ENCODE assay signal across 19 cellular contexts in the genomic region with DNA sequence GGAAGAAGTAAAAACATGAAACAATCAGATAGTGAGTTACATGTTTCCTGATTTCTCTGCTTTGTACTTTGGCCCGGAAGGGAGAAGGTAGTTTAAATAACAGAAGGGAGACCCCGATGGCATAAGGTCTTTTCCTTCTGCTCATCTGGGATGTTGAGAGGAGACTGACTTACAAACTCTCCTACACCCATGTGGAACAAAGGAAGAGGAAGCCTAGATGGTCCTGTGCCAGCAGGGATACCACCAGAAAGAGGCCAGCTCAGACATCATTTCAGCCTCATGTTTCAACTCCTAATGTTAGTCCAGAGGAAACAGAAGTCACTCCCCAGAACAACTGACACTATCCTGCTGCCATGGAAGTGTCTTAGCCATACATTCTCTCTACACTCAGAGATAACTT.
DNase-seq lines count a peak whose midpoint lies in the region; ATAC-seq, FAIRE-seq and TF ChIP-seq lines count a peak whose summit lies in the region.
"Had no signal": no experiment of that assay in that cellular context is flagged by ENCODE, and none has a peak within 500 bp of the region (broad histone marks: within the 10 kb centered on the region; RNA-seq: fewer than 3 reads in every experiment).

No MANE protein-coding gene starts in this region.

- peaks cover 8% of the 10 kb centered on the region for H3K4me1 Mint-ChIP-seq in WTC11
- H3K4me1 Mint-ChIP-seq in activated naive CD4-positive, alpha-beta T cell treated with anti-CD3 and anti-CD28 coated beads, Interleukin-2, amount 10 ng/mL, durations not matched to agents 7 days and 5 days = no peaks in the 10 kb centered on the region
- H3K4me1 Mint-ChIP-seq: CD14-positive monocyte had no signal

- H2AFZ ChIP-seq in HepG2 (ENCODE audit: low read length) = peak overlapping the region; percentile 29
- peak overlapping the region; percentile 42 for H2AFZ ChIP-seq in hepatocyte

- peak overlapping the region; percentile 9; the same call in 1 of the 2 replicates for H3K27ac Mint-ChIP-seq in WTC11
- H3K27ac Mint-ChIP-seq in activated naive CD4-positive, alpha-beta T cell treated with anti-CD3 and anti-CD28 coated beads, Interleukin-2, amount 10 ng/mL, durations not matched to agents 7 days and 5 days = no peak overlapping the region
- H3K27ac Mint-ChIP-seq: CD14-positive monocyte had no signal

- CTCF ChIA-PET in HepG2 (lab: Yijun Ruan, JAX; ENCODE audit: low intra/inter-chr PET ratio, low total read pairs) = no interaction called here
- CTCF ChIA-PET in WTC11 (lab: Charles Lee) = no interaction called here
- CTCF ChIA-PET in activated naive CD4-positive, alpha-beta T cell treated with anti-CD3 and anti-CD28 coated beads, Interleukin-2, amount 10 ng/mL, durations not matched to agents 7 days and 5 days (lab: Charles Lee) = no interaction called here

- H3K4me3 ChIP-seq in HepG2 (replicated peaks in 1 of 3; ENCODE audit: insufficient read depth in 1 of 3, low read depth in 2 of 3, low read length in 3 of 3) = no peak overlapping the region
- no peak overlapping the region for H3K4me3 ChIP-seq in right lobe of liver
- no peak overlapping the region for H3K4me3 ChIP-seq in hepatocyte

- FAIRE-seq in HepG2 (lab: Jason Lieb, UNC) = no peak
- FAIRE-seq: GM12891, GM18507 had no signal

- H3K4me3 Mint-ChIP-seq in WTC11 = no peak overlapping the region
- no peak overlapping the region for H3K4me3 Mint-ChIP-seq in activated naive CD4-positive, alpha-beta T cell treated with anti-CD3 and anti-CD28 coated beads, Interleukin-2, amount 10 ng/mL, durations not matched to agents 7 days and 5 days
- H3K4me3 Mint-ChIP-seq: CD14-positive monocyte had no signal

- no peaks in the 10 kb centered on the region for H3K79me2 ChIP-seq in HepG2 (ENCODE audit: insufficient read depth, low read length)
- no peaks in the 10 kb centered on the region for H3K79me2 ChIP-seq in hepatocyte

- H3K9me2 ChIP-seq in hepatocyte (replicated peaks; ENCODE audit: insufficient read depth) = no peaks in the 10 kb centered on the region

- no peak for TF ChIP-seq RAD21 in HepG2 (CRISPR knock-in tag; IDR thresholded peaks at IDR 0.05)

- H3K9ac ChIP-seq in HepG2 (ENCODE audit: insufficient read depth, low read depth, low read length) = no peak overlapping the region

- H4K20me1 ChIP-seq in HepG2 (ENCODE audit: insufficient read depth, low read length) (no peaks in the 10 kb centered on the region), hepatocyte (ENCODE audit: insufficient read depth, poor library complexity, severe bottlenecking) (no peaks in the 10 kb centered on the region)

- no peaks in the 10 kb centered on the region for H3K36me3 ChIP-seq in HepG2 (replicated peaks in 1 of 2; ENCODE audit: control insufficient read depth in 1 of 2, insufficient read depth in 2 of 2, low read length in 2 of 2)
- no peaks in the 10 kb centered on the region for H3K36me3 ChIP-seq in right lobe of liver
- no peaks in the 10 kb centered on the region for H3K36me3 ChIP-seq in hepatocyte (replicated peaks; ENCODE audit: insufficient read depth, low read depth)

- peaks cover 16% of the 10 kb centered on the region for H3K4me1 ChIP-seq in HepG2 (ENCODE audit: insufficient read depth, low read length)
- no peaks in the 10 kb centered on the region for H3K4me1 ChIP-seq in right lobe of liver
- no peaks in the 10 kb centered on the region for H3K4me1 ChIP-seq in hepatocyte (ENCODE audit: insufficient read depth)

- H3K27ac ChIP-seq in HepG2 (ENCODE audit: extremely low read length, insufficient read depth, low read length) (no peak overlapping the region), right lobe of liver (no peak overlapping the region), hepatocyte (peak overlapping the region; percentile 13)
- H3K27ac ChIP-seq: RWPE1 had no signal

- intact Hi-C loops in HepG2 (cut with micrococcal nuclease; ENCODE audit: unreplicated experiment) (no loop called here), right lobe of liver (cut with DNase I) (no loop called here)

- H3K9me3 ChIP-seq in HepG2 (ENCODE audit: low read length) (no peaks in the 10 kb centered on the region), right lobe of liver (no peaks in the 10 kb centered on the region), hepatocyte (ENCODE audit: low read depth) (no peaks in the 10 kb centered on the region)

- TF ChIP-seq POLR2A in HepG2 (IDR thresholded peaks at IDR 0.05; ENCODE audit: insufficient read depth in 1 of 2, low read depth in 2 of 2, low read length in 2 of 2) (no peak), right lobe of liver (IDR thresholded peaks at IDR 0.05) (no peak)

- no peak for TF ChIP-seq CTCF in HepG2 (CRISPR knock-in tag; IDR thresholded peaks at IDR 0.05)
- TF ChIP-seq CTCF in right lobe of liver (IDR thresholded peaks at IDR 0.05) = no peak
- TF ChIP-seq CTCF in WTC11 (IDR thresholded peaks at IDR 0.05) = no peak
- TF ChIP-seq CTCF in hepatocyte (IDR thresholded peaks at IDR 0.05; ENCODE audit: poor library complexity) = no peak
- TF ChIP-seq CTCF in GM20000 (IDR thresholded peaks at IDR 0.05; ENCODE audit: extremely low read depth, missing control alignments) = no peak
- no peak for TF ChIP-seq CTCF in omental fat pad (IDR thresholded peaks at IDR 0.05)

- no peaks in the 10 kb centered on the region for H3K36me3 Mint-ChIP-seq in WTC11
- no peaks in the 10 kb centered on the region for H3K36me3 Mint-ChIP-seq in activated naive CD4-positive, alpha-beta T cell treated with anti-CD3 and anti-CD28 coated beads, Interleukin-2, amount 10 ng/mL, durations not matched to agents 7 days and 5 days
- H3K36me3 Mint-ChIP-seq: CD14-positive monocyte had no signal

- peaks cover 15% of the 10 kb centered on the region for H3K9me3 Mint-ChIP-seq in WTC11
- H3K9me3 Mint-ChIP-seq in activated naive CD4-positive, alpha-beta T cell treated with anti-CD3 and anti-CD28 coated beads, Interleukin-2, amount 10 ng/mL, durations not matched to agents 7 days and 5 days = no peaks in the 10 kb centered on the region

- POLR2A ChIA-PET in HepG2 (lab: Yijun Ruan, JAX) = no interaction called here
- POLR2A ChIA-PET in WTC11 (lab: Charles Lee) = no interaction called here

- TF ChIP-seq EP300 in HepG2 (IDR thresholded peaks at IDR 0.05; ENCODE audit: low read depth in 2 of 2, low read length in 2 of 2) (no peak), HepG2 (CRISPR knock-in tag; IDR thresholded peaks at IDR 0.05; ENCODE audit: borderline replicate concordance) (no peak)

- H3K4me2 ChIP-seq in HepG2 (ENCODE audit: low read depth, low read length) = 0 out of 2 replicates have a peak overlapping the region, but pooled peaks have one; percentile 29
- H3K4me2 ChIP-seq in hepatocyte = no peak overlapping the region

- DNase-seq in HepG2 (ENCODE audit: low spot score) (peak; percentile 13), right lobe of liver (no peak), WTC11 (ENCODE audit: low spot score) (no peak), hepatocyte (ENCODE audit: low spot score) (no peak), GM20000 (ENCODE audit: low spot score) (no peak), omental fat pad (ENCODE audit: low spot score) (no peak)
- no peak for DNase-seq in activated naive CD4-positive, alpha-beta T cell treated with anti-CD3 and anti-CD28 coated beads, Interleukin-2, amount 10 ng/mL, durations not matched to agents 7 days and 5 days
- DNase-seq: DMS 273 treated with DMSO at 0.1 percent for 48 hours, GF-D8, GOT3, KBM-7, NCI-H1092 treated with DMSO at 0.1 percent for 48 hours, NCI-H1694, NCI-H345, NCI-H774 had no signal

- 22% methylated on average over 2 of the region's 2 CpGs for WGBS in HepG2 (ENCODE audit: low lambda C conversion rate)
- WGBS in right lobe of liver (ENCODE audit: insufficient coverage, low coverage, low lambda C conversion rate, missing lambda C conversion rate) = 28% methylated on average over 2 of the region's 2 CpGs
- 74% methylated on average over 2 of the region's 2 CpGs for WGBS in hepatocyte (ENCODE audit: low lambda C conversion rate, missing lambda C conversion rate)

- in situ Hi-C loops in HepG2 (cut with HindIII; ENCODE audit: extremely low pct_ligation_motif_present, low pct_unique_long_range_greater_than_20kb) = no loop called here

- ATAC-seq in HepG2 = peak; percentile 68
- ATAC-seq in right lobe of liver = no peak
- ATAC-seq in WTC11 = no peak; the same call in 1 of the 2 replicates
- no peak for ATAC-seq in omental fat pad (ENCODE audit: low FRiP score)

- BruUV-seq in HepG2 (replicated peaks; lab: Mats Ljungman, UMichigan) = no TSS peak

- H3K27me3 Mint-ChIP-seq in WTC11 (ENCODE audit: low read depth) = no peaks in the 10 kb centered on the region
- H3K27me3 Mint-ChIP-seq in activated naive CD4-positive, alpha-beta T cell treated with anti-CD3 and anti-CD28 coated beads, Interleukin-2, amount 10 ng/mL, durations not matched to agents 7 days and 5 days = no peaks in the 10 kb centered on the region

- H3K27me3 ChIP-seq in HepG2 (ENCODE audit: control insufficient read depth in 1 of 2, insufficient read depth in 2 of 2, low read length in 2 of 2) (no peaks in the 10 kb centered on the region), right lobe of liver (no peaks in the 10 kb centered on the region), hepatocyte (no peaks in the 10 kb centered on the region)

TF ChIP-seq in HepG2, 621 proteins besides CTCF, POLR2A, EP300 and RAD21 (continues in another document):
- TF ChIP-seq HNF4A (CRISPR knock-in tag; IDR thresholded peaks at IDR 0.05) (peak; percentile 15; the same call in 1 of the 2 replicates), YY1 (IDR thresholded peaks at IDR 0.05; ENCODE audit: insufficient read depth, insufficient replicate concordance, low read depth, low read length) (no peak), GABPA (IDR thresholded peaks at IDR 0.05; ENCODE audit: low read depth, low read length) (no peak), GABPA (CRISPR knock-in tag; IDR thresholded peaks at IDR 0.05; ENCODE audit: low read depth) (peak; percentile 45), ETV5 (CRISPR knock-in tag; IDR thresholded peaks at IDR 0.05; ENCODE audit: borderline replicate concordance) (peak; percentile 30; the same call in 1 of the 2 replicates)

TF ChIP-seq in WTC11, 78 proteins besides CTCF, POLR2A, EP300 and RAD21:
- TF ChIP-seq ELF4 (CRISPR knock-in tag; IDR thresholded peaks at IDR 0.05; ENCODE audit: low read depth) = no peak
- TF ChIP-seq, protein P1, sequence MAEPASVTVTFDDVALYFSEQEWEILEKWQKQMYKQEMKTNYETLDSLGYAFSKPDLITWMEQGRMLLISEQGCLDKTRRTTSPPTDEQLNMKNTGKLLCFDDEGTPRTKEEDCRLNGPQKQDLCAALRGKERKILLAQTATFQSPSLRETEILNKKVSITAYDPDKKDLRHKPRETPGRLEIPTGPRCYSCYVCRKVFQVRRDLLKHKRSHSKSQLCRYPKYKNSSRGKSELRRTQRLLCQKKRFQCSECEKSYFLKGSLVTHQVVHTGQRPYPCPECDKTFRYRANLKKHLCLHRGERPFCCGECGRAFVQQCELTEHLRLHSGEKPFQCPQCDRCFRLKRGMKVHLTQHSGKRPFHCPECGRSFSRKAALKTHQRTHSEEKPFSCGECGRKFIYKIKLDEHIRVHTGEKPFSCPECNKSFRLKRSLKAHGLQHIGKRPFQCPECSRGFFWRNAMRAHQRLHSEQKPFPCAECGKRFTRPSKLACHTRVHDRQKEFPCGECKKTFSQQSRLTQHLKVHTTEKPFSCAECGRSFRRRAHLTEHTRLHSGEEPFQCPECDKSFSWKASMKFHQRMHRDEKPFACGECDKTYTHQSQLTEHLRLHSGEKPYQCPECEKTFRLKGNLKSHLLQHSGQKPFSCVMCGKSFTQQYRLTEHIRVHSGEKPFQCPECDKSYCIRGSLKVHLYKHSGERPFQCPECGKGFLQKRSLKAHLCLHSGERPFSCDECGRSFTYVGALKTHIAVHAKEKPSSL (CRISPR knock-in tag; conservative IDR thresholded peaks at IDR 0.05) = no peak
